11 cellular contexts compared by ENCODE assay signal in the genomic region with DNA sequence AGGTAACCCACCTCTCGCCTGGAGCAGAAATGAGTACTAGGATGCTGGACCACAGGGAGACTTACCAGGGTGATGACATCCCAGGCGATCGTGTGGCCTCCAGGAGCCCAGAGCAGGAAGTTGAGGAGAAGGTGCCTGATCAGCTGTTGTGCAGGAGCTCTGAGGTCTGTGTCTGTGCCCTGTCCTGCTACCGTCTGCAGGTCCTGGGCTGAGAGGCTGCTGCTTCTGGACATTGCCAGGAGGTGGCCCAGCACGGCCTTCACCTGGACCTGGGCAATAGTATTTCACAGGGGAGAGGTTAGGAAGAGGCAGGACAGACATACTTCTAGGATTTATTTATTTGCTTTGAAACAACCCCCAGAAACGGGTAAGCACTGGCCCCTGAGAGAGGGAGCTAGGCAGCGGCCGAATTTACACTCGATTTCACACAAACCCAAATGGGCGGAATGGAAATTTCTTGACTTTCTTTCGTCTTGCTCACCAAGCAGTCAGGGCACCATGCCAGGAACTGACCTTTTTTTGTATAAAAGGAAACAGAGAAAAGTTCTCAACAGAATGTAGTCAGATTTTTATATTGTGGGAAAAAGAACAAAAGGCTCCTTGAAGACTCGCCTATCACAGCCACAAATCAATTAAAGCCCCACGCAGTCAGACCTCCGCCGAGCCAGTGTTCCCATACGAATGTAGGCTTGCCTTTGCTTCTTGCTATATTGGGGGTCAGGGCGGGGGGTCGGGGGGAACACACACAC.
DNase-seq lines count a peak whose midpoint lies in the region; ATAC-seq and TF ChIP-seq lines count a peak whose summit lies in the region.
"Had no signal": no experiment of that assay in that cellular context is flagged by ENCODE, and none has a peak within 500 bp of the region (broad histone marks: within the 10 kb centered on the region; RNA-seq: fewer than 3 reads in every experiment).

No MANE protein-coding gene starts in this region.

- no peak overlapping the region for H3K27ac Mint-ChIP-seq in stimulated activated memory B cell treated with anti-CD40 and anti-IgM and Interleukin-4, amounts not matched to agents 10 μg/mL and 1 μg/mL and 100 μg/mL, for 72 hours
- H3K27ac Mint-ChIP-seq: T-helper 1 cell treated with Interleukin-12 subunit alpha and Interleukin-12 subunit beta and Interleukin-4 antibody, amounts not matched to agents 30 μg/mL and 1 μg/mL, for 36 hours had no signal

- no peak overlapping the region for H3K27ac ChIP-seq in lower lobe of right lung

- no peak overlapping the region for H3K4me3 ChIP-seq in lower lobe of right lung

- peaks cover 39% of the 10 kb centered on the region for H3K36me3 Mint-ChIP-seq in stimulated activated memory B cell treated with anti-CD40 and anti-IgM and Interleukin-4, amounts not matched to agents 10 μg/mL and 1 μg/mL and 100 μg/mL, for 72 hours

- no peaks in the 10 kb centered on the region for H3K27me3 ChIP-seq in lower lobe of right lung (ENCODE audit: low read depth)

- H3K4me1 ChIP-seq in lower lobe of right lung = no peaks in the 10 kb centered on the region

- peak; percentile 86 for DNase-seq in RPMI7951 (ENCODE audit: low read depth)
- peak; percentile 88 for DNase-seq in dedifferentiated amniotic fluid mesenchymal stem cell (ENCODE audit: extremely low spot score)
- DNase-seq in lower lobe of right lung = peak; percentile 26
- peak; percentile 55 for DNase-seq in superior temporal gyrus (ENCODE audit: extremely low spot score)
- DNase-seq in NCI-H1092 (lab: John Stamatoyannopoulos, UW) = no peak
- DNase-seq in NCI-H2081 treated with DMSO at 0.1 percent for 48 hours (lab: John Stamatoyannopoulos, UW) = no peak
- DNase-seq in NCI-H2029 treated with DMSO at 0.1 percent for 48 hours (lab: John Stamatoyannopoulos, UW) = no peak
- DNase-seq: MV-4-11, NCI-H774 had no signal

- H3K36me3 ChIP-seq in lower lobe of right lung = peaks cover 50% of the 10 kb centered on the region

- ATAC-seq in lower lobe of right lung = no peak
- no peak for ATAC-seq in stimulated activated memory B cell treated with anti-CD40 and anti-IgM and Interleukin-4, amounts not matched to agents 10 μg/mL and 1 μg/mL and 100 μg/mL, for 72 hours

- intact Hi-C loops in lower lobe of right lung (cut with DNase I) = no loop called here

- no peaks in the 10 kb centered on the region for H3K9me3 ChIP-seq in lower lobe of right lung

- H3K4me3 Mint-ChIP-seq in stimulated activated memory B cell treated with anti-CD40 and anti-IgM and Interleukin-4, amounts not matched to agents 10 μg/mL and 1 μg/mL and 100 μg/mL, for 72 hours = no peak overlapping the region
- H3K4me3 Mint-ChIP-seq: T-helper 1 cell treated with Interleukin-12 subunit alpha and Interleukin-12 subunit beta and Interleukin-4 antibody, amounts not matched to agents 30 μg/mL and 1 μg/mL, for 36 hours had no signal

- H3K9me3 Mint-ChIP-seq in stimulated activated memory B cell treated with anti-CD40 and anti-IgM and Interleukin-4, amounts not matched to agents 10 μg/mL and 1 μg/mL and 100 μg/mL, for 72 hours = no peaks in the 10 kb centered on the region
- H3K9me3 Mint-ChIP-seq: T-helper 1 cell treated with Interleukin-12 subunit alpha and Interleukin-12 subunit beta and Interleukin-4 antibody, amounts not matched to agents 30 μg/mL and 1 μg/mL, for 36 hours had no signal

- H3K4me1 Mint-ChIP-seq in stimulated activated memory B cell treated with anti-CD40 and anti-IgM and Interleukin-4, amounts not matched to agents 10 μg/mL and 1 μg/mL and 100 μg/mL, for 72 hours = no peaks in the 10 kb centered on the region

- no peak for TF ChIP-seq CTCF in lower lobe of right lung (IDR thresholded peaks at IDR 0.05)

- no peaks in the 10 kb centered on the region for H3K27me3 Mint-ChIP-seq in stimulated activated memory B cell treated with anti-CD40 and anti-IgM and Interleukin-4, amounts not matched to agents 10 μg/mL and 1 μg/mL and 100 μg/mL, for 72 hours

Comparison
In these comparisons a context has a peak if more than half of its experiments do, and no peak if none do; other contexts are left out.
1. DNase-seq: peak in RPMI7951 (single experiment), dedifferentiated amniotic fluid mesenchymal stem cell (single experiment), lower lobe of right lung (single experiment) and superior temporal gyrus (single experiment); none in NCI-H1092 (single experiment), NCI-H2081 treated with DMSO at 0.1 percent for 48 hours (single experiment) and NCI-H2029 treated with DMSO at 0.1 percent for 48 hours (single experiment).